In genomic region chr12:110199360-110200123, GRCh38 we compare ENCODE assay signal across 10 cellular contexts.
DNase-seq lines count a peak whose midpoint lies in the region; ATAC-seq and TF ChIP-seq lines count a peak whose summit lies in the region.
"Had no signal": no experiment of that assay in that cellular context is flagged by ENCODE, and none has a peak within 500 bp of the region (broad histone marks: within the 10 kb centered on the region; RNA-seq: fewer than 3 reads in every experiment).

No MANE protein-coding gene starts in this region.

- no peaks in the 10 kb centered on the region for H3K4me1 ChIP-seq in DND-41 (ENCODE audit: insufficient read depth, low read length)
- no peaks in the 10 kb centered on the region for H3K4me1 ChIP-seq in liver (ENCODE audit: control insufficient read depth in 4 of 4, insufficient read depth in 4 of 4, low read length in 3 of 4)
- no peaks in the 10 kb centered on the region for H3K4me1 ChIP-seq in PC-9 (replicated peaks; ENCODE audit: insufficient read depth)

- BruUV-seq in PC-9 (replicated peaks; lab: Mats Ljungman, UMichigan) = no TSS peak

- H3K27ac ChIP-seq in DND-41 (ENCODE audit: low read length) (no peak overlapping the region), liver (ENCODE audit: low read depth in 1 of 2, low read length in 2 of 2) (no peak overlapping the region), PC-9 (no peak overlapping the region), WERI-Rb-1 (no peak overlapping the region)

- TF ChIP-seq CTCF in DND-41 (IDR thresholded peaks at IDR 0.05; ENCODE audit: borderline replicate concordance, extremely low read depth, low read length, poor library complexity, severe bottlenecking) = no peak
- no peak for TF ChIP-seq CTCF in liver (IDR thresholded peaks at IDR 0.05; ENCODE audit: low read depth, low read length, missing input control)
- TF ChIP-seq CTCF in PC-9 (conservative IDR thresholded peaks at IDR 0.05) = no peak
- no peak for TF ChIP-seq CTCF in WERI-Rb-1 (IDR thresholded peaks at IDR 0.05; ENCODE audit: low read depth, low read length)

- H3K4me1 Mint-ChIP-seq in activated naive CD8-positive, alpha-beta T cell treated with anti-CD3 and anti-CD28 coated beads, Interleukin-2, amount 10 ng/mL, durations not matched to agents 7 days and 5 days = peaks cover 20% of the 10 kb centered on the region

- TF ChIP-seq RAD21 in liver (IDR thresholded peaks at IDR 0.05) = no peak

- H3K9me3 Mint-ChIP-seq in activated naive CD8-positive, alpha-beta T cell treated with anti-CD3 and anti-CD28 coated beads, Interleukin-2, amount 10 ng/mL, durations not matched to agents 7 days and 5 days = no peaks in the 10 kb centered on the region

- no peaks in the 10 kb centered on the region for H3K9me2 ChIP-seq in PC-9 (ENCODE audit: insufficient read depth)

- intact Hi-C loops in PC-9 (cut with micrococcal nuclease; ENCODE audit: unreplicated experiment) = no loop called here

- no peaks in the 10 kb centered on the region for H3K9me3 ChIP-seq in DND-41 (ENCODE audit: insufficient read depth, low read length, severe bottlenecking)
- no peaks in the 10 kb centered on the region for H3K9me3 ChIP-seq in liver (ENCODE audit: control insufficient read depth in 4 of 4, low read length in 3 of 4)
- no peaks in the 10 kb centered on the region for H3K9me3 ChIP-seq in PC-9 (ENCODE audit: insufficient read depth, low read depth)
- H3K9me3 ChIP-seq in WERI-Rb-1 (ENCODE audit: severe bottlenecking) = no peaks in the 10 kb centered on the region

- H3K27me3 Mint-ChIP-seq in activated naive CD8-positive, alpha-beta T cell treated with anti-CD3 and anti-CD28 coated beads, Interleukin-2, amount 10 ng/mL, durations not matched to agents 7 days and 5 days = no peaks in the 10 kb centered on the region

- H3K4me3 ChIP-seq in DND-41 (ENCODE audit: low read depth in 1 of 2, low read length in 2 of 2) (no peak overlapping the region), liver (ENCODE audit: low read depth in 1 of 3, low read length in 3 of 3) (no peak overlapping the region), PC-9 (no peak overlapping the region), WERI-Rb-1 (ENCODE audit: low read depth, low read length) (no peak overlapping the region)

- POLR2A ChIA-PET in activated naive CD8-positive, alpha-beta T cell treated with anti-CD3 and anti-CD28 coated beads, Interleukin-2, amount 10 ng/mL, durations not matched to agents 7 days and 5 days (lab: Charles Lee) = interaction anchor here (1.0 kb wide), 1 partner anchor 150 kb away, joined by 3 read pairs; no protein-coding TSS in a partner anchor
- POLR2A ChIA-PET in PC-9 (lab: Charles Lee; ENCODE audit: unreplicated experiment) = no interaction called here

- H2AFZ ChIP-seq in DND-41 (ENCODE audit: low read depth, low read length) (no peak overlapping the region), PC-9 (no peak overlapping the region)

- H3K36me3 Mint-ChIP-seq in activated naive CD8-positive, alpha-beta T cell treated with anti-CD3 and anti-CD28 coated beads, Interleukin-2, amount 10 ng/mL, durations not matched to agents 7 days and 5 days = peaks cover 2% of the 10 kb centered on the region

- peak overlapping the region; percentile 35 for H3K27ac Mint-ChIP-seq in activated naive CD8-positive, alpha-beta T cell treated with anti-CD3 and anti-CD28 coated beads, Interleukin-2, amount 10 ng/mL, durations not matched to agents 7 days and 5 days

- CTCF ChIA-PET in PC-9 (lab: Charles Lee) = no interaction called here

- H3K9ac ChIP-seq in DND-41 (ENCODE audit: low read depth, low read length) = no peak overlapping the region
- H3K9ac ChIP-seq in liver (ENCODE audit: low read depth in 1 of 2, low read length in 2 of 2) = no peak overlapping the region

- no peaks in the 10 kb centered on the region for H3K36me3 ChIP-seq in DND-41 (ENCODE audit: insufficient read depth, low read length)
- no peaks in the 10 kb centered on the region for H3K36me3 ChIP-seq in liver (ENCODE audit: control insufficient read depth in 4 of 4, insufficient read depth in 3 of 4, low read depth in 1 of 4, low read length in 3 of 4)
- H3K36me3 ChIP-seq in PC-9 (ENCODE audit: low read depth) = no peaks in the 10 kb centered on the region
- peaks cover 29% of the 10 kb centered on the region for H3K36me3 ChIP-seq in WERI-Rb-1

- peak overlapping the region; percentile 45 for H3K4me3 Mint-ChIP-seq in activated naive CD8-positive, alpha-beta T cell treated with anti-CD3 and anti-CD28 coated beads, Interleukin-2, amount 10 ng/mL, durations not matched to agents 7 days and 5 days

- ATAC-seq in DND-41 (ENCODE audit: insufficient read depth, low read depth) = peak; percentile 57; the same call in 2 of the 3 replicates
- peak; percentile 78 for ATAC-seq in activated naive CD8-positive, alpha-beta T cell treated with anti-CD3 and anti-CD28 coated beads, Interleukin-2, amount 10 ng/mL, durations not matched to agents 7 days and 5 days (ENCODE audit: low read depth)

- H3K4me2 ChIP-seq in DND-41 (ENCODE audit: insufficient read depth, low read length) (no peak overlapping the region), PC-9 (no peak overlapping the region)

- DNase-seq in DND-41 (no peak), HPDE6-E6E7 (ENCODE audit: extremely low spot score) (peak; percentile 6), DMS153 (lab: John Stamatoyannopoulos, UW) (no peak), PC-9 (no peak), AML-193 (lab: John Stamatoyannopoulos, UW) (no peak), WERI-Rb-1 (no peak)
- DNase-seq in activated naive CD8-positive, alpha-beta T cell treated with anti-CD3 and anti-CD28 coated beads, Interleukin-2, amount 10 ng/mL, durations not matched to agents 7 days and 5 days = no peak
- DNase-seq: kidney, NCI-H1105 treated with DMSO at 0.1 percent for 48 hours had no signal

- H4K20me1 ChIP-seq in DND-41 (ENCODE audit: insufficient read depth, low read length) (no peaks in the 10 kb centered on the region), PC-9 (ENCODE audit: insufficient read depth) (no peaks in the 10 kb centered on the region)

- H3K27me3 ChIP-seq in DND-41 (ENCODE audit: insufficient read depth, low read length, poor library complexity) (no peaks in the 10 kb centered on the region), liver (ENCODE audit: control insufficient read depth in 4 of 4, insufficient read depth in 4 of 4, low read length in 3 of 4) (no peaks in the 10 kb centered on the region), PC-9 (ENCODE audit: insufficient read depth, low read depth) (no peaks in the 10 kb centered on the region), WERI-Rb-1 (ENCODE audit: insufficient read depth, low read depth, severe bottlenecking) (no peaks in the 10 kb centered on the region)

- H3K79me2 ChIP-seq in DND-41 (ENCODE audit: insufficient read depth, low read length) = no peaks in the 10 kb centered on the region
- H3K79me2 ChIP-seq in PC-9 (ENCODE audit: low read depth) = no peaks in the 10 kb centered on the region

- no peaks in the 10 kb centered on the region for H3F3A ChIP-seq in PC-9 (ENCODE audit: insufficient read depth, low read depth)

- 47% methylated on average over 6 of the region's 6 CpGs for WGBS in liver

TF ChIP-seq in liver, 16 proteins besides CTCF, POLR2A, EP300 and RAD21:
- TF ChIP-seq RXRA (IDR thresholded peaks at IDR 0.05) (peak; percentile 12 to 35), HNF4A (conservative IDR thresholded peaks at IDR 0.05) (no peak)
